8 cellular contexts compared by ENCODE assay signal in the genomic region with DNA sequence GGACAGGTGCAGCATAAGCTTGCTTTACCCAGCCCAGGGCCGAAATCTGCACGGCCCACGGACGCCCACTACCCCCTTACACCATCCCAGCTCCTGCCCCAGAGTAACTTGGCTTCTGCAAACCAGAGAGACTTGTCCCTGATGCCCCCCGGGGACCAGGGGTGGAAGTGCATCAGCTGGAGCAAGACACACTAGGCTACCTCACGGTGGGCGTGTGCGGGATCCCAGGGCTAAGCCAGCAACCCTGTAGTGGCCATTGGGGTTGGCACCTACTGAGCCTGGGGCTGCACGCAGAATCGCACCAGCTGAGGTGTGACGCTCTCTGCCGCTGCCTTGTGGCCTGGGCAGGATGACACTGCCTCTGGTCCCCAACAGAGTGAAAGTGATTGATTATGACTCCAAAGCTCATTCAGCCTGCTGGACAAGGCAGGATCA. TPM values are rescaled to one million over a fixed set of nuclear protein-coding genes. Genes with fewer than 3 reads are reported as not detected.
DNase-seq lines count a peak whose midpoint lies in the region; ATAC-seq and TF ChIP-seq lines count a peak whose summit lies in the region.

No MANE protein-coding gene starts in this region.

- no peak for TF ChIP-seq CTCF in gastroesophageal sphincter (IDR thresholded peaks at IDR 0.05)

- DNase-seq in CD1c-positive myeloid dendritic cell (ENCODE audit: extremely low spot score): peak; percentile 45
- peak; percentile 34 for DNase-seq in HK-2 (ENCODE audit: unreplicated experiment)
- DNase-seq in activated CD4-positive, alpha-beta T cell treated with anti-CD3 and anti-CD28 coated beads for 48 hours: peak; percentile 65
- peak; percentile 32 to 47 for DNase-seq in stimulated activated CD4-positive, alpha-beta T cell treated with anti-CD3 and anti-CD28 coated beads, Interleukin-4, amount 100 ng/mL, for 4 hours
- no peak for DNase-seq in NCI-H2227 treated with DMSO at 0.1 percent for 48 hours (lab: John Stamatoyannopoulos, UW)
- no peak for DNase-seq in AG20443 (ENCODE audit: low spot score)

- no peak for TF ChIP-seq EP300 in gastroesophageal sphincter (IDR thresholded peaks at IDR 0.05)

- peak; percentile 11 for ATAC-seq in gastroesophageal sphincter
- no peak for ATAC-seq in GM21367 (IDR thresholded peaks at IDR 0.05; ENCODE audit: unreplicated experiment)

- TF ChIP-seq POLR2A in gastroesophageal sphincter (IDR thresholded peaks at IDR 0.05): no peak

- 100% methylated on average over 1 of the region's 12 CpGs; no CpG with 5 or more reads in 1 of the 2 donors for WGBS in gastroesophageal sphincter (ENCODE audit: low coverage in 1 of 2), 2 donors

- no peak overlapping the region for H3K4me3 ChIP-seq in gastroesophageal sphincter

- no peaks in the 10 kb centered on the region for H3K27me3 ChIP-seq in gastroesophageal sphincter

- H3K4me1 ChIP-seq in gastroesophageal sphincter: peaks cover 4 to 29% (median 8%) of the 10 kb centered on the region in 3 donors

- no peak overlapping the region for H3K27ac ChIP-seq in gastroesophageal sphincter

- no peaks in the 10 kb centered on the region for H3K9me3 ChIP-seq in gastroesophageal sphincter

- peaks cover 0 to 10% of the 10 kb centered on the region in 2 donors for H3K36me3 ChIP-seq in gastroesophageal sphincter

RNA-seq across cellular contexts. Expression of a gene that starts 6.1 kb away (rescaled TPM):
- 10 to 100 TPM in 3 of 4 donors, 1 to 10 TPM in 1; 5.3 to 16.3 (median 12.7) TPM for total RNA-seq in gastroesophageal sphincter

RNA-seq across cellular contexts. Expression of a gene that starts 21.1 kb away (rescaled TPM):
- total RNA-seq in gastroesophageal sphincter: 10 to 100 TPM; 23.7 to 40.2 (median 29.8) TPM

RNA-seq across cellular contexts. Expression of a gene that starts 33.2 kb away (rescaled TPM):
- 1,000 to 10,000 TPM in 3 of 4 donors, 100 to 1,000 TPM in 1; 879 to 2,906 (median 1,722) TPM for total RNA-seq in gastroesophageal sphincter

RNA-seq across cellular contexts. Expression of a gene that starts 33.3 kb away (rescaled TPM):
- 10 to 100 TPM; 15.5 to 26.5 (median 20.2) TPM for total RNA-seq in gastroesophageal sphincter

Comparison
In these comparisons a context has a peak if more than half of its experiments do, and no peak if none do; other contexts are left out.
1. DNase-seq: peak in CD1c-positive myeloid dendritic cell (single experiment), HK-2 (single experiment), activated CD4-positive, alpha-beta T cell treated with anti-CD3 and anti-CD28 coated beads for 48 hours (single experiment) and stimulated activated CD4-positive, alpha-beta T cell treated with anti-CD3 and anti-CD28 coated beads, Interleukin-4, amount 100 ng/mL, for 4 hours (2 of 2); none in NCI-H2227 treated with DMSO at 0.1 percent for 48 hours (single experiment) and AG20443 (single experiment).